Comparison of ENCODE assay signal across 10 cellular contexts in the genomic region with DNA sequence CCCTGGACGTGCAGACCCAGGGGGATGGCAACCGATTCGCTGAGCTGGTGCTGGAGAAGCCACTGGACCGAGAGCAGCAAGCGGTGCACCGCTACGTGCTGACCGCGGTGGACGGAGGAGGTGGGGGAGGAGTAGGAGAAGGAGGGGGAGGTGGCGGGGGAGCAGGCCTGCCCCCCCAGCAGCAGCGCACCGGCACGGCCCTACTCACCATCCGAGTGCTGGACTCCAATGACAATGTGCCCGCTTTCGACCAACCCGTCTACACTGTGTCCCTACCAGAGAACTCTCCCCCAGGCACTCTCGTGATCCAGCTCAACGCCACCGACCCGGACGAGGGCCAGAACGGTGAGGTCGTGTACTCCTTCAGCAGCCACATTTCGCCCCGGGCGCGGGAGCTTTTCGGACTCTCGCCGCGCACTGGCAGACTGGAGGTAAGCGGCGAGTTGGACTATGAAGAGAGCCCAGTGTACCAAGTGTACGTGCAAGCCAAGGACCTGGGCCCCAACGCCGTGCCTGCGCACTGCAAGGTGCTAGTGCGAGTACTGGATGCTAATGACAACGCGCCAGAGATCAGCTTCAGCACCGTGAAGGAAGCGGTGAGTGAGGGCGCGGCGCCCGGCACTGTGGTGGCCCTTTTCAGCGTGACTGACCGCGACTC. TPM values are rescaled to one million over a fixed set of nuclear protein-coding genes. Genes with fewer than 3 reads are reported as not detected.
DNase-seq lines count a peak whose midpoint lies in the region; ATAC-seq and TF ChIP-seq lines count a peak whose summit lies in the region.
"Had no signal": no experiment of that assay in that cellular context is flagged by ENCODE, and none has a peak within 500 bp of the region (broad histone marks: within the 10 kb centered on the region; RNA-seq: fewer than 3 reads in every experiment).

No MANE protein-coding gene starts in this region.

- intact Hi-C loops in cardiac septum (cut with DNase I) (no loop called here), sigmoid colon (cut with DNase I) (no loop called here), natural killer cell (cut with micrococcal nuclease) (no loop called here)

- ATAC-seq in T-helper 17 cell (no peak), natural killer cell (no peak), GM18873 (IDR thresholded peaks at IDR 0.05; ENCODE audit: low FRiP score, unreplicated experiment) (no peak)

- H3K27me3 Mint-ChIP-seq in T-helper 17 cell, result peaks cover 63% of the 10 kb centered on the region
- peaks cover 38 to 55% of the 10 kb centered on the region in 2 donors for H3K27me3 Mint-ChIP-seq in natural killer cell (ENCODE audit: low read depth in 2 of 2)

- no peaks in the 10 kb centered on the region for H3K36me3 ChIP-seq in SK-N-MC (ENCODE audit: insufficient read depth, low read length)
- no peaks in the 10 kb centered on the region for H3K36me3 ChIP-seq in sigmoid colon

- no peak for TF ChIP-seq POLR2A in sigmoid colon (IDR thresholded peaks at IDR 0.05)

- no peak for TF ChIP-seq EP300 in sigmoid colon (IDR thresholded peaks at IDR 0.05)

- H3K27ac ChIP-seq in SK-N-MC (no peak overlapping the region), sigmoid colon (no peak overlapping the region)

- 4 to 16% methylated on average over 51 of the region's 51 CpGs for WGBS in sigmoid colon, 2 donors

- H3K4me1 Mint-ChIP-seq in T-helper 17 cell (peaks cover 8% of the 10 kb centered on the region), natural killer cell (peaks cover 0 to 13% of the 10 kb centered on the region in 2 donors)

- H3K9ac ChIP-seq in SK-N-MC (ENCODE audit: insufficient read length), result peak overlapping the region; percentile 17

- in situ Hi-C loops in GM13976 (cut with MboI; ENCODE audit: low sequenced_read_pairs, unreplicated experiment), result no loop called here

- DNase-seq in GM13976 (ENCODE audit: low spot score), result peak; percentile 12
- no peak for DNase-seq in SK-N-MC (ENCODE audit: low read depth, low spot score)
- DNase-seq in cardiac septum (ENCODE audit: low spot score), result peak; percentile 72
- DNase-seq in sigmoid colon, result peak; percentile 61
- DNase-seq in T-helper 17 cell, result no peak
- no peak for DNase-seq in HCEC 1CT
- no peak for DNase-seq in natural killer cell
- DNase-seq: stimulated activated CD4-positive, alpha-beta T cell treated with anti-CD3 and anti-CD28 coated beads, Interleukin-12 subunit alpha, Interleukin-12 subunit beta, amount 100 ng/mL, for 4 hours had no signal

- no peak for TF ChIP-seq CTCF in GM13976 (IDR thresholded peaks at IDR 0.05; ENCODE audit: borderline replicate concordance, control extremely low read depth, extremely low read depth, insufficient read depth, missing control alignments)
- TF ChIP-seq CTCF in sigmoid colon (IDR thresholded peaks at IDR 0.05), result no peak
- no peak for TF ChIP-seq CTCF in natural killer cell (IDR thresholded peaks at IDR 0.05)

- no peak overlapping the region for H3K4me3 Mint-ChIP-seq in T-helper 17 cell
- H3K4me3 Mint-ChIP-seq in natural killer cell, result no peak overlapping the region

- peaks cover 16 to 47% (median 21%) of the 10 kb centered on the region in 3 donors for H3K27me3 ChIP-seq in sigmoid colon

- H3K9me3 ChIP-seq in SK-N-MC (ENCODE audit: low read depth, low read length) (no peaks in the 10 kb centered on the region), sigmoid colon (no peaks in the 10 kb centered on the region), T-helper 17 cell (ENCODE audit: control insufficient read depth, low read length, poor library complexity, severe bottlenecking) (no peaks in the 10 kb centered on the region)

- peaks cover 0 to 6% of the 10 kb centered on the region in 2 donors for H3K9me3 Mint-ChIP-seq in natural killer cell

- peak overlapping the region; percentile 90 for H3K4me3 ChIP-seq in SK-N-MC
- peak overlapping the region; percentile 17 to 55 (median 44) for H3K4me3 ChIP-seq in sigmoid colon

- H3K27ac Mint-ChIP-seq in T-helper 17 cell (no peak overlapping the region), natural killer cell (no peak overlapping the region)

- H3K36me3 Mint-ChIP-seq in T-helper 17 cell (ENCODE audit: low read depth), result peaks cover 4% of the 10 kb centered on the region
- H3K36me3 Mint-ChIP-seq in natural killer cell, result peaks cover 23% of the 10 kb centered on the region

- peaks cover 0 to 73% (median 60%) of the 10 kb centered on the region in 4 donors for H3K4me1 ChIP-seq in sigmoid colon

RNA-seq across cellular contexts. Expression of a gene that starts 1.7 kb away (rescaled TPM):
- 0.48 TPM for total RNA-seq in cardiac septum
- 1 to 10 TPM in 3 of 4 donors, under 1 TPM in 1; 0.49 to 1.9 (median 1.4) TPM for total RNA-seq in sigmoid colon
- under 1 TPM in 2 of 3 donors, not detected in 1; under 0.01 to 0.34 TPM for polyA plus RNA-seq in sigmoid colon
- not detected for total RNA-seq in T-helper 17 cell
- total RNA-seq in natural killer cell, result not detected
- total RNA-seq: NCI-H460 had no signal

Comparison
In these comparisons a context has a peak if more than half of its experiments do, and no peak if none do; other contexts are left out.
1. DNase-seq: peak in GM13976 (single experiment), cardiac septum (single experiment) and sigmoid colon (single experiment); none in SK-N-MC (single experiment), T-helper 17 cell (0 of 3), HCEC 1CT (single experiment) and natural killer cell (single experiment).